8 cellular contexts compared by ENCODE assay signal in genomic region chr5:112921031-112921832, GRCh38. TPM values are rescaled to one million over a fixed set of nuclear protein-coding genes. Genes with fewer than 3 reads are reported as not detected.
DNase-seq lines count a peak whose midpoint lies in the region; ATAC-seq and TF ChIP-seq lines count a peak whose summit lies in the region.

No MANE protein-coding gene starts in this region.

- POLR2A ChIA-PET in WTC11 (lab: Charles Lee) = interaction anchor here (0.6 to 2.2 kb wide), 4 partner anchors 16 to 600 kb away, joined by 3 to 15 read pairs (median 4); partner anchors contain the start of gene DCP2

- peak overlapping the region; percentile 85 for H3K27ac ChIP-seq in smooth muscle cell (ENCODE audit: low read depth)

- no peaks in the 10 kb centered on the region for H3K9me3 ChIP-seq in smooth muscle cell (replicated peaks; ENCODE audit: low read depth)

- peaks cover 9% of the 10 kb centered on the region for H3K4me1 ChIP-seq in smooth muscle cell (ENCODE audit: low read depth)

- H3K79me2 ChIP-seq in smooth muscle cell (ENCODE audit: low read depth) = peaks cover 42% of the 10 kb centered on the region

- H3K36me3 ChIP-seq in smooth muscle cell (ENCODE audit: low read depth) = no peaks in the 10 kb centered on the region

- CTCF ChIA-PET in WTC11 (lab: Charles Lee) = interaction anchor here (0.7 to 3.6 kb wide), 6 partner anchors 18 to 429 kb away, joined by 3 to 15 read pairs (median 5); partner anchors contain the start of genes DCP2 and SRP19

- peak; percentile 40 for ATAC-seq in HG02840 (IDR thresholded peaks at IDR 0.05; ENCODE audit: low FRiP score, unreplicated experiment)
- ATAC-seq in WTC11 = peak; percentile 34

- H3K4me1 Mint-ChIP-seq in WTC11 = peaks cover 20% of the 10 kb centered on the region

- TF ChIP-seq CTCF in WTC11 (IDR thresholded peaks at IDR 0.05) = no peak
- TF ChIP-seq CTCF in smooth muscle cell (IDR thresholded peaks at IDR 0.05; ENCODE audit: borderline replicate concordance, insufficient read depth, poor library complexity, severe bottlenecking) = no peak

- H3K27me3 Mint-ChIP-seq in WTC11 (ENCODE audit: low read depth) = peaks cover 12% of the 10 kb centered on the region

- H3K27ac Mint-ChIP-seq in WTC11 = peak overlapping the region; percentile 72; the same call in 1 of the 2 replicates

- H3K4me3 ChIP-seq in smooth muscle cell = peak overlapping the region; percentile 92

- H2AFZ ChIP-seq in smooth muscle cell (ENCODE audit: low read depth) = peak overlapping the region; percentile 83

- peaks cover 5% of the 10 kb centered on the region for H3F3A ChIP-seq in smooth muscle cell (ENCODE audit: low read depth)

- WGBS in smooth muscle cell (ENCODE audit: low lambda C conversion rate) = under 1% methylated on average over 37 of the region's 68 CpGs

- peaks cover 44% of the 10 kb centered on the region for H4K20me1 ChIP-seq in smooth muscle cell (ENCODE audit: low read depth)

- peak overlapping the region; percentile 93 for H3K4me3 Mint-ChIP-seq in WTC11

- no peaks in the 10 kb centered on the region for H3K27me3 ChIP-seq in smooth muscle cell (ENCODE audit: low read depth)

- H3K9me3 Mint-ChIP-seq in WTC11 = no peaks in the 10 kb centered on the region

- peak; percentile 51 to 63 for DNase-seq in NCI-H2081 (lab: John Stamatoyannopoulos, UW)
- DNase-seq in NCI-H2081 treated with DMSO at 0.1 percent for 48 hours (lab: John Stamatoyannopoulos, UW) = no peak
- peak; percentile 58 for DNase-seq in NCI-H146 treated with DMSO at 0.1 percent for 48 hours (lab: John Stamatoyannopoulos, UW; ENCODE audit: unreplicated experiment)
- peak; percentile 66 for DNase-seq in WTC11 (ENCODE audit: low spot score)
- DNase-seq in central memory CD4-positive, alpha-beta T cell = peak; percentile 41
- DNase-seq in islet precursor cell = peak; percentile 82
- DNase-seq in smooth muscle cell (lab: John Stamatoyannopoulos, UW; ENCODE audit: unreplicated experiment) = peak; percentile 54

- H3K36me3 Mint-ChIP-seq in WTC11 = peaks cover 20% of the 10 kb centered on the region

- H3K9ac ChIP-seq in smooth muscle cell (ENCODE audit: low read depth) = peak overlapping the region; percentile 85

- H3K4me2 ChIP-seq in smooth muscle cell = peak overlapping the region; percentile 87

TF ChIP-seq in WTC11, 78 proteins besides CTCF, POLR2A, EP300 and RAD21:
- TF ChIP-seq MLX (CRISPR knock-in tag; IDR thresholded peaks at IDR 0.05) (no peak), TEAD1 (CRISPR knock-in tag; IDR thresholded peaks at IDR 0.05) (peak; percentile 9; the same call in 1 of the 2 replicates), IRF1 (CRISPR knock-in tag; IDR thresholded peaks at IDR 0.05) (0 out of 2 replicates have a peak, but pooled peaks have one; percentile 17), ZNF423 (CRISPR knock-in tag; IDR thresholded peaks at IDR 0.05) (peak; percentile 97), ZNF121 (CRISPR knock-in tag; IDR thresholded peaks at IDR 0.05) (no peak), GABPB1 (CRISPR knock-in tag; IDR thresholded peaks at IDR 0.05) (no peak), STAT6 (CRISPR knock-in tag; conservative IDR thresholded peaks at IDR 0.05; ENCODE audit: low read depth) (no peak), HMGXB4 (CRISPR knock-in tag; IDR thresholded peaks at IDR 0.05) (peak; percentile 92; the same call in 1 of the 2 replicates), MAX (CRISPR knock-in tag; IDR thresholded peaks at IDR 0.05) (peak; percentile 44; the same call in 1 of the 2 replicates), NR1H2 (CRISPR knock-in tag; IDR thresholded peaks at IDR 0.05) (no peak), SMAD4 (CRISPR knock-in tag; IDR thresholded peaks at IDR 0.05) (no peak), ARID4B (CRISPR knock-in tag; IDR thresholded peaks at IDR 0.05; ENCODE audit: borderline replicate concordance) (peak; percentile 6; the same call in 1 of the 2 replicates)

RNA-seq across cellular contexts. Expression of gene REEP5, which starts 0.8 kb away (rescaled TPM):
- total RNA-seq in WTC11 (2021) (49.6 to 54.3 TPM (median 53.0 TPM) in 3 replicates), smooth muscle cell (46.8 and 59.0 TPM in 2 replicates)
- polyA plus RNA-seq in smooth muscle cell = 178 and 215 TPM in 2 replicates

RNA-seq across cellular contexts. Expression of gene DCP2, which starts 55.4 kb away (rescaled TPM):
- total RNA-seq in WTC11 (2021) = 186 to 207 TPM (median 191 TPM) in 3 replicates
- total RNA-seq in smooth muscle cell = 32.1 and 35.3 TPM in 2 replicates
- polyA plus RNA-seq in smooth muscle cell = 11.6 and 13.3 TPM in 2 replicates
